Comparison of ENCODE assay signal across 20 cellular contexts in the genomic region with DNA sequence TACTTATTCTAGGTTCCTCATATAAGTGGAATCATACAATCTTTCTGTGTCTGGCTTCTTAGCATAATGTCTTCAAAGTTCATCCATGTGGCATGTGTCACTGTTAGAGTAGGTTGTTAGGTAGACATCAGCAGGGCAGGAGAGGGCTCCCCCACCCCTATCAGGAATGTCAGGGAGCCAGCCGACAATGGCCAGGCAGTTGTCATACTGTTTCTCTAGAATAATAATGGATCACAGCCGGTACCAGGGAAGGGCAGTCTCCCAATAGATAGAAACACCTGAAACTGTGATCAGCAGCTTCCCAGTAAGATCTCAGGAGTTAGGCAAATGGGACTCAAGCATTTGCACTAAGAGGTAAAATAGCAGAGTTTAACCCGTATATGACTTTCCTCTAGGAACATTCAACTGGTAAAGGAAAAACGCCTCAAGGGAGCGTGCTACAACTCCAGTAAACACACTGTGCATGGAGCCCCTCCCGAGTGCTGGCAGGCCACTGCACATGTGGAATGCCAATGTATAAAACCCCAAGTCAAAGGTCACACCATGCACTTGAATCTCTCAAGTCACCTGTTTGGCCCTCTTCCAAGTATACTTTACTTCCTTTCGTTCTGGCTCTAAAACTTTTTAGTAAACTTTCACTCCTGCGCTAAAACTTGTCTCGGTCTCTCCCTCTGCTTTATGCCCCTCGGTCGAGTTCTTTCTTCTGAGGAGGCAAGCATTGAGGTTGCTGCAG.
"Had no signal": no experiment of that assay in that cellular context is flagged by ENCODE, and none has a peak within 500 bp of the region (broad histone marks: within the 10 kb centered on the region; RNA-seq: fewer than 3 reads in every experiment).

No MANE protein-coding gene starts in this region.

- DNase-seq: activated CD4-positive, alpha-beta T cell treated with anti-CD3 and anti-CD28 coated beads, Interleukin-2, amount 10 ng/mL, durations not matched to agents 24 days and 14 days; activated CD8-positive, alpha-beta T cell treated with anti-CD3 and anti-CD28 coated beads, Interleukin-2, amount 10 ng/mL, durations not matched to agents 7 days and 5 days; activated naive CD4-positive, alpha-beta T cell treated with Interleukin-2 at 50 U/mL for 16 hours; activated T-cell treated with anti-CD3 and anti-CD28 coated beads, Interleukin-2, amount 50 U/mL, for 24 hours; body of pancreas; caudate nucleus; foreskin fibroblast; glutamatergic neuron; hippocampal formation; lower lobe of right lung; natural killer cell; sigmoid colon; spleen; stimulated activated naive B cell treated with anti-CD40 and anti-IgM and Interleukin-4, amounts not matched to agents 10 μg/mL and 1 μg/mL and 100 μg/mL, for 72 hours; T-helper 1 cell; T1000; upper lobe of right lung had no signal

- H3K9me3 ChIP-seq: body of pancreas, lower lobe of right lung, sigmoid colon, spleen, thoracic aorta, upper lobe of right lung had no signal

- H3K4me3 ChIP-seq: body of pancreas, lower lobe of right lung, sigmoid colon, spleen, thoracic aorta, upper lobe of right lung had no signal

- H3K79me2 ChIP-seq: parathyroid adenoma had no signal

- H3K4me1 ChIP-seq: body of pancreas, lower lobe of right lung, parathyroid adenoma, sigmoid colon, spleen, upper lobe of right lung had no signal

- H3K9ac ChIP-seq: parathyroid adenoma had no signal

- H3K27ac ChIP-seq: body of pancreas, epithelial cell of prostate, lower lobe of right lung, parathyroid adenoma, sigmoid colon, spleen, thoracic aorta, upper lobe of right lung had no signal

- H3K27me3 ChIP-seq: body of pancreas, sigmoid colon, spleen, upper lobe of right lung had no signal

- H3K36me3 ChIP-seq: lower lobe of right lung, sigmoid colon, spleen, thoracic aorta, upper lobe of right lung had no signal

- H2AFZ ChIP-seq: parathyroid adenoma had no signal

- ATAC-seq: activated CD8-positive, alpha-beta T cell treated with anti-CD3 and anti-CD28 coated beads, Interleukin-2, amount 10 ng/mL, durations not matched to agents 7 days and 5 days; body of pancreas; lower lobe of right lung; natural killer cell; stimulated activated naive B cell treated with anti-CD40 and anti-IgM and Interleukin-4, amounts not matched to agents 10 μg/mL and 1 μg/mL and 100 μg/mL, for 72 hours; upper lobe of right lung had no signal
